ENCODE assay signal across 8 cellular contexts in the genomic region with DNA sequence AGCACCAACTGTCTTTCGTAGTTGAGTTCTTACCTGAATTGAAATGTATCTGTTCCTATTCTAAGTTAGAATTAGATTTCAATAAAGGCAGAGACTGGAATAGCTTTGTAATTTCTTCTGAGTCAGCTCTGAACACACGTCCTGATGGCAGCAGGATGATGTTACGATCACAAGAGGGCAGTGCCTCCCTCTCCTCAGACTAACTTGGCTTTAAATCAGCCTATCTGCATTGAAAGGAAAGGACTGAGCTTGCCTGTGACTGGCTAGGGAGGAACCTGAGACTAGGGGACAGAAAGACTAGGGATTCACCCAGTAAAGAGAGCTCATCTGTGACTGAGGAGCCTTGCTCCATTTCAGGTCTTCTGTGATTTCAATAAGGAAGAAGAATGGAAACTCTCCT.
A peak's percentile ranks its signal among the peaks of the same experiment; 100 is the strongest.
DNase-seq lines count a peak whose midpoint lies in the region; ATAC-seq and TF ChIP-seq lines count a peak whose summit lies in the region.

No MANE protein-coding gene starts in this region.

- peak; percentile 43; the same call in 1 of the 2 replicates for TF ChIP-seq CTCF in Panc1 (IDR thresholded peaks at IDR 0.05)
- TF ChIP-seq CTCF in chondrocyte (IDR thresholded peaks at IDR 0.05) = peak; percentile 32

- H3K27ac ChIP-seq in Panc1 (ENCODE audit: low read length) = no peak overlapping the region

- BruUV-seq in Panc1 (replicated peaks; lab: Mats Ljungman, UMichigan) = no TSS peak

- intact Hi-C loops in Panc1 (cut with micrococcal nuclease; ENCODE audit: unreplicated experiment) = loop anchor here (10.0 kb wide), 1 partner anchor 108 kb away; no protein-coding TSS in a partner anchor

- H3K27me3 ChIP-seq in Panc1 (ENCODE audit: control insufficient read depth, insufficient read depth, low read length) = no peaks in the 10 kb centered on the region

- POLR2A ChIA-PET in Panc1 (lab: Charles Lee) = no interaction called here

- H3K4me3 ChIP-seq in Panc1 (ENCODE audit: low read depth in 2 of 2, low read length in 2 of 2) = no peak overlapping the region

- no peaks in the 10 kb centered on the region for H3K9me3 ChIP-seq in Panc1 (ENCODE audit: control insufficient read depth, insufficient read depth, low read depth, low read length)

- H3K9me3 Mint-ChIP-seq in chondrocyte (ENCODE audit: low read depth) = no peaks in the 10 kb centered on the region

- H3K4me1 Mint-ChIP-seq in chondrocyte (ENCODE audit: low read depth) = no peaks in the 10 kb centered on the region

- CTCF ChIA-PET in Panc1 (lab: Charles Lee) = interaction anchor here (0.9 to 1.1 kb wide), 3 partner anchors 19 to 204 kb away, joined by 3 to 4 read pairs (median 3); no protein-coding TSS in a partner anchor

- no peaks in the 10 kb centered on the region for H3K36me3 Mint-ChIP-seq in chondrocyte (ENCODE audit: low read depth)

- no peaks in the 10 kb centered on the region for H3K36me3 ChIP-seq in Panc1 (ENCODE audit: control insufficient read depth, insufficient read depth, low read length)

- H3K27ac Mint-ChIP-seq in chondrocyte (ENCODE audit: unreplicated experiment) = no peak overlapping the region

- H3K4me1 ChIP-seq in Panc1 (ENCODE audit: control insufficient read depth, insufficient read depth, low read length) = no peaks in the 10 kb centered on the region

- no peak for DNase-seq in activated CD4-positive, CD25-positive, alpha-beta regulatory T cell treated with anti-CD3 and anti-CD28 coated beads, Interleukin-2, amount 50 U/mL, for 72 hours
- no peak for DNase-seq in Panc1 (ENCODE audit: low read depth, low spot score)
- DNase-seq in chondrocyte (ENCODE audit: low spot score) = no peak
- DNase-seq in pons (ENCODE audit: low spot score) = peak; percentile 53
- DNase-seq in SKM-1 treated with dmso at 0.1 percent for 144 hours (lab: John Stamatoyannopoulos, UW; ENCODE audit: unreplicated experiment) = no peak
- no peak for DNase-seq in AG20443 (ENCODE audit: low spot score)

- peaks cover 5% of the 10 kb centered on the region for H3K27me3 Mint-ChIP-seq in chondrocyte (ENCODE audit: low read depth)

- no peak overlapping the region for H3K4me3 Mint-ChIP-seq in chondrocyte (ENCODE audit: unreplicated experiment)

- in situ Hi-C loops in Panc1 (cut with HindIII; ENCODE audit: low pct_unique_long_range_greater_than_20kb, low sequenced_read_pairs) = no loop called here

- peak; percentile 79 to 84 for ATAC-seq in activated CD4-positive, CD25-positive, alpha-beta regulatory T cell treated with anti-CD3 and anti-CD28 coated beads, Interleukin-2, amount 50 U/mL, for 24 hours
- ATAC-seq in Panc1 (no peak; the same call in 1 of the 2 replicates), GM21786 (IDR thresholded peaks at IDR 0.05; ENCODE audit: unreplicated experiment) (no peak)

Comparison
In these comparisons a context has a peak if more than half of its experiments do, and no peak if none do; other contexts are left out.
1. ATAC-seq: peak in activated CD4-positive, CD25-positive, alpha-beta regulatory T cell treated with anti-CD3 and anti-CD28 coated beads, Interleukin-2, amount 50 U/mL, for 24 hours (2 of 2); none in Panc1 (single experiment) and GM21786 (single experiment).